Comparison of ENCODE assay signal across 9 cellular contexts in the genomic region with DNA sequence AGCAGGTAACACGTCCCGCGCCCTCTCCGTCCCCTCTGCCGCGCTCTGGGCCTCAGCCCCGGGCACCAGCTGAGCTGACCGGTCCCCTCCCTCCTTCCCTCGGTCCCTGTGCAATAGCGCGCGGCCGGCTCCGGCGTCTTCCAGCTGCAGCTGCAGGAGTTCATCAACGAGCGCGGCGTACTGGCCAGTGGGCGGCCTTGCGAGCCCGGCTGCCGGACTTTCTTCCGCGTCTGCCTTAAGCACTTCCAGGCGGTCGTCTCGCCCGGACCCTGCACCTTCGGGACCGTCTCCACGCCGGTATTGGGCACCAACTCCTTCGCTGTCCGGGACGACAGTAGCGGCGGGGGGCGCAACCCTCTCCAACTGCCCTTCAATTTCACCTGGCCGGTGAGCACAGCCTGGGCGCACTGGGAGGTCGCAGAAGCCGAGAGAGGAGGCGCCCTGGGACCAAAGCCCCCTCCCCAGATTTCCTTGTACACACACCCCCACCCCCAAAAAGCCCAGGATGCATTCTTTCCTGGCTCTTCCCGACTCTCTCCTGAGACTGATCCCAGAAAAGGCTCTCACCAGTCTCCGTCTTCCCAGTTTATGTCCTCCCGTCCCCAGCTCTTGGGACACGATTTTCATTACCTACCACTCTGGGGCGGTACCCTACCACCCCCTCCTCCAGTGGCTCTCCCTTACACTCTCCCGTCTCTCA. TPM values are rescaled to one million over a fixed set of nuclear protein-coding genes. Genes with fewer than 3 reads are reported as not detected.
A peak's percentile ranks its signal among the peaks of the same experiment; 100 is the strongest.
DNase-seq lines count a peak whose midpoint lies in the region; TF ChIP-seq lines count a peak whose summit lies in the region.
"Had no signal": no experiment of that assay in that cellular context is flagged by ENCODE, and none has a peak within 500 bp of the region (broad histone marks: within the 10 kb centered on the region; RNA-seq: fewer than 3 reads in every experiment).

No MANE protein-coding gene starts in this region.

- H3K27ac Mint-ChIP-seq in endodermal cell = no peak overlapping the region

- H3K36me3 Mint-ChIP-seq in endodermal cell (ENCODE audit: low read depth) = no peaks in the 10 kb centered on the region

- no peak overlapping the region for H3K27ac ChIP-seq in endodermal cell (ENCODE audit: low read depth, low read length)

- peaks cover 100% of the 10 kb centered on the region for H3K27me3 ChIP-seq in endodermal cell (ENCODE audit: control insufficient read depth, insufficient read depth, low read length, poor library complexity, severe bottlenecking)

- H3K4me3 Mint-ChIP-seq in endodermal cell = peak overlapping the region; percentile 55

- no peak for TF ChIP-seq CTCF in endodermal cell (conservative IDR thresholded peaks at IDR 0.05)
- no peak for TF ChIP-seq CTCF in GM20000 (IDR thresholded peaks at IDR 0.05; ENCODE audit: extremely low read depth, missing control alignments)

- peaks cover 99% of the 10 kb centered on the region for H3K27me3 Mint-ChIP-seq in endodermal cell (ENCODE audit: insufficient read depth)

- H3K9ac ChIP-seq in endodermal cell (ENCODE audit: extremely low read depth, low read length, poor library complexity, severe bottlenecking) = no peak overlapping the region

- H3K9me3 ChIP-seq in endodermal cell (ENCODE audit: control insufficient read depth, low read length) = no peaks in the 10 kb centered on the region

- peaks cover 45% of the 10 kb centered on the region for H3K4me1 Mint-ChIP-seq in endodermal cell

- H3K36me3 ChIP-seq in endodermal cell (ENCODE audit: control insufficient read depth, insufficient read depth, low read length) = no peaks in the 10 kb centered on the region

- 2 to 4% methylated on average over 18 to 50 of the region's 50 CpGs for WGBS in endodermal cell (ENCODE audit: insufficient coverage in 1 of 2, insufficient read length in 1 of 2), 2 experiments

- DNase-seq in NCI-H345 (lab: John Stamatoyannopoulos, UW) = peak; percentile 37
- no peak for DNase-seq in NCI-H345 treated with DMSO at 0.1 percent for 48 hours (lab: John Stamatoyannopoulos, UW; ENCODE audit: unreplicated experiment)
- DNase-seq in RKO (ENCODE audit: low spot score) = peak; percentile 80
- DNase-seq in endodermal cell = peak; percentile 84
- DNase-seq in myocyte (ENCODE audit: low read depth) = peak; percentile 58
- no peak for DNase-seq in COLO829 (ENCODE audit: low spot score)
- DNase-seq in epidermal melanocyte (ENCODE audit: insufficient read length, low spot score) = no peak
- DNase-seq in GM20000 (ENCODE audit: low spot score) = no peak
- DNase-seq: DND-41 had no signal

- H3K9me3 Mint-ChIP-seq in endodermal cell = no peaks in the 10 kb centered on the region

- H3K4me3 ChIP-seq in endodermal cell (ENCODE audit: low read length) = peak overlapping the region; percentile 78

- H3K4me1 ChIP-seq in endodermal cell (ENCODE audit: control insufficient read depth, insufficient read depth, low read length) = peaks cover 14% of the 10 kb centered on the region

RNA-seq across cellular contexts. Expression of a gene that starts 0.7 kb away (rescaled TPM):
- total RNA-seq in endodermal cell (under 1 TPM; 0.20 to 0.64 TPM), myocyte (0.13 TPM in 1 of 2 replicates, not detected in the other)
- 0.64 TPM for polyA plus RNA-seq in endodermal cell (2013, experiment 1 of 2)
- 0.66 TPM for polyA plus RNA-seq in endodermal cell (2013, experiment 2 of 2)
- 0.08 TPM for polyA plus RNA-seq in myocyte (2012)

RNA-seq across cellular contexts. Expression of a gene that starts 23.4 kb away (rescaled TPM):
- total RNA-seq in endodermal cell (1 to 10 TPM; 6.8 to 9.0 TPM), myocyte (5.5 and 10.4 TPM in 2 replicates)
- 28.5 TPM for polyA plus RNA-seq in endodermal cell (2013, experiment 1 of 2)
- polyA plus RNA-seq in endodermal cell (2013, experiment 2 of 2) = 11.2 TPM
- 64.2 TPM for polyA plus RNA-seq in myocyte (2012)

RNA-seq across cellular contexts. Expression of a gene that starts 35.6 kb away (rescaled TPM):
- total RNA-seq in endodermal cell = 10 to 100 TPM; 26.6 to 29.0 TPM
- 14.6 TPM for polyA plus RNA-seq in endodermal cell (2013, experiment 1 of 2)
- polyA plus RNA-seq in endodermal cell (2013, experiment 2 of 2) = 13.9 TPM
- 34.4 and 43.3 TPM in 2 replicates for total RNA-seq in myocyte
- 29.8 TPM for polyA plus RNA-seq in myocyte (2012)

RNA-seq across cellular contexts. Expression of a gene that starts 55.8 kb away (rescaled TPM):
- 1 to 10 TPM; 1.8 to 2.8 TPM for total RNA-seq in endodermal cell
- 0.39 TPM for polyA plus RNA-seq in endodermal cell (2013, experiment 1 of 2)
- 0.50 TPM for polyA plus RNA-seq in endodermal cell (2013, experiment 2 of 2)
- total RNA-seq in myocyte = 0.10 TPM in 1 of 2 replicates, not detected in the other
- polyA plus RNA-seq in myocyte (2012) = 0.06 TPM

Comparison
In these comparisons a context has a peak if more than half of its experiments do, and no peak if none do; other contexts are left out.
1. DNase-seq: peak in NCI-H345 (single experiment), RKO (single experiment), endodermal cell (single experiment) and myocyte (single experiment); none in NCI-H345 treated with DMSO at 0.1 percent for 48 hours (single experiment), COLO829 (single experiment), epidermal melanocyte (single experiment) and GM20000 (single experiment).